ENCODE assay signal across 8 cellular contexts in genomic region chr17:78289802-78290363, GRCh38. TPM values are rescaled to one million over a fixed set of nuclear protein-coding genes. Genes with fewer than 3 reads are reported as not detected.
DNase-seq lines count a peak whose midpoint lies in the region; ATAC-seq and TF ChIP-seq lines count a peak whose summit lies in the region.

No MANE protein-coding gene starts in this region.

- H3K4me3 ChIP-seq in AG04450 (ENCODE audit: low read depth, low read length): no peak overlapping the region
- no peak overlapping the region for H3K4me3 ChIP-seq in GM23338
- no peak overlapping the region for H3K4me3 ChIP-seq in WI38 (ENCODE audit: low read depth, low read length)
- no peak overlapping the region for H3K4me3 ChIP-seq in breast epithelium

- no peaks in the 10 kb centered on the region for H4K20me1 ChIP-seq in GM23338 (replicated peaks; ENCODE audit: insufficient read depth)

- H3K4me2 ChIP-seq in GM23338: no peak overlapping the region

- H3K27me3 ChIP-seq in AG04450 (ENCODE audit: control insufficient read depth, insufficient read depth, low read length): no peaks in the 10 kb centered on the region
- H3K27me3 ChIP-seq in GM23338 (ENCODE audit: insufficient read depth): no peaks in the 10 kb centered on the region
- H3K27me3 ChIP-seq in breast epithelium: no peaks in the 10 kb centered on the region

- peak; percentile 82 for DNase-seq in AG04450 (ENCODE audit: low read depth, low spot score)
- DNase-seq in GM23338 (ENCODE audit: low spot score): peak; percentile 96
- DNase-seq in NCI-H2227 treated with DMSO at 0.1 percent for 48 hours (lab: John Stamatoyannopoulos, UW): peak; percentile 89
- DNase-seq in breast epithelium (ENCODE audit: low spot score in 2 of 2): peak; percentile 61 to 73
- peak; percentile 91 for DNase-seq in islet precursor cell
- DNase-seq in stimulated activated CD4-positive, alpha-beta T cell treated with anti-CD3 and anti-CD28 coated beads, Interleukin-1b, Interleukin-23, amount 100 ng/mL, for 1 hour (ENCODE audit: low read depth in 2 of 2): peak; percentile 30 to 55

- CTCF ChIA-PET in AG04450 (lab: Charles Lee): interaction anchor here (0.6 to 2.6 kb wide), 7 partner anchors 17 to 132 kb away, joined by 3 to 15 read pairs (median 5); partner anchors contain the start of gene SOCS3

- H3K4me1 ChIP-seq in GM23338 (ENCODE audit: insufficient read depth) (no peaks in the 10 kb centered on the region), breast epithelium (no peaks in the 10 kb centered on the region)

- peaks cover 3% of the 10 kb centered on the region; the same call in 1 of the 2 replicates for H3K9me3 ChIP-seq in AG04450 (ENCODE audit: control insufficient read depth, insufficient read depth, low read length)
- no peaks in the 10 kb centered on the region for H3K9me3 ChIP-seq in breast epithelium

- H3K79me2 ChIP-seq in GM23338 (replicated peaks; ENCODE audit: insufficient read depth): no peaks in the 10 kb centered on the region

- TF ChIP-seq POLR2A in breast epithelium (IDR thresholded peaks at IDR 0.05): no peak

- H3K9me2 ChIP-seq in GM23338 (ENCODE audit: insufficient read depth): no peaks in the 10 kb centered on the region

- H3K4me3 Mint-ChIP-seq in GM23338: no peak overlapping the region

- no peaks in the 10 kb centered on the region for H3K36me3 Mint-ChIP-seq in GM23338 (ENCODE audit: low read depth)

- H3K27ac ChIP-seq in AG04450 (ENCODE audit: low read depth, low read length): no peak overlapping the region
- H3K27ac ChIP-seq in GM23338 (ENCODE audit: low read depth): no peak overlapping the region
- no peak overlapping the region for H3K27ac ChIP-seq in breast epithelium

- no peaks in the 10 kb centered on the region; the same call in 2 of the 3 replicates for H3K4me1 Mint-ChIP-seq in GM23338

- H3K27ac Mint-ChIP-seq in GM23338: no peak overlapping the region

- H3K27me3 Mint-ChIP-seq in GM23338 (ENCODE audit: insufficient read depth, low read depth, poor library complexity): peaks cover 3% of the 10 kb centered on the region

- ATAC-seq in GM23338 (peak; percentile 97), HG03565 (IDR thresholded peaks at IDR 0.05; ENCODE audit: unreplicated experiment) (no peak)

- no peaks in the 10 kb centered on the region for H3K9me3 Mint-ChIP-seq in GM23338

- no peak overlapping the region for H2AFZ ChIP-seq in GM23338

- TF ChIP-seq CTCF in AG04450 (IDR thresholded peaks at IDR 0.05; ENCODE audit: low read depth, low read length) (peak; percentile 90), GM23338 (conservative IDR thresholded peaks at IDR 0.05; ENCODE audit: low read depth in 2 of 2) (peak; percentile 79 to 98), WI38 (IDR thresholded peaks at IDR 0.05; ENCODE audit: low read depth, low read length) (peak; percentile 68), breast epithelium (IDR thresholded peaks at IDR 0.05) (peak; percentile 42 to 89 (median 88))

- intact Hi-C loops in breast epithelium (cut with DNase I; ENCODE audit: low total_unique reads): loop anchor here (10.0 kb wide), 1 partner anchor 135 kb away; no protein-coding TSS in a partner anchor

- H3K36me3 ChIP-seq in GM23338 (ENCODE audit: insufficient read depth) (no peaks in the 10 kb centered on the region), breast epithelium (no peaks in the 10 kb centered on the region)

- H3F3A ChIP-seq in GM23338 (replicated peaks; ENCODE audit: low read depth): no peaks in the 10 kb centered on the region

- POLR2A ChIA-PET in AG04450 (lab: Yijun Ruan, JAX): interaction anchor here (0.7 kb wide), 3 partner anchors 70 to 85 kb away, joined by 7 to 13 read pairs (median 11); partner anchors contain the start of gene SOCS3

TF ChIP-seq in GM23338, 12 proteins besides CTCF, POLR2A, EP300 and RAD21:
- TF ChIP-seq JUNB (IDR thresholded peaks at IDR 0.05; ENCODE audit: unreplicated experiment) (no peak), CREB1 (CRISPR knock-in tag; IDR thresholded peaks at IDR 0.05; ENCODE audit: low read depth) (0 out of 2 replicates have a peak, but pooled peaks have one; percentile 11)

RNA-seq across cellular contexts. Expression of gene TMEM235, which starts 58.5 kb away (rescaled TPM):
- polyA plus RNA-seq in AG04450 (2011; rRNA removed): not detected in 2 replicates
- polyA minus RNA-seq in AG04450 (2011; rRNA and poly(A)+ RNA removed): not detected in 2 replicates
- total RNA-seq in GM23338 (2014; rRNA removed; shearing (Covaris generic)): not detected in 2 replicates
- not detected in 2 replicates for polyA plus RNA-seq in GM23338 (2016; fragmentation: Nextera tagmentation; extraction: Ambion mirVana)
- total RNA-seq in breast epithelium: not detected

Comparison
In these comparisons a context has a peak if more than half of its experiments do, and no peak if none do; other contexts are left out.
1. DNase-seq: peak in every context shown above with its lines; median percentile 96 in GM23338; 91 in islet precursor cell; 89 in NCI-H2227 treated with DMSO at 0.1 percent for 48 hours; 82 in AG04450; 67 in breast epithelium; 42 in stimulated activated CD4-positive, alpha-beta T cell treated with anti-CD3 and anti-CD28 coated beads, Interleukin-1b, Interleukin-23, amount 100 ng/mL, for 1 hour.